ENCODE assay signal across 8 cellular contexts in genomic region chr4:158319880-158320279, GRCh38.
"Had no signal": no experiment of that assay in that cellular context is flagged by ENCODE, and none has a peak within 500 bp of the region (broad histone marks: within the 10 kb centered on the region; RNA-seq: fewer than 3 reads in every experiment).

No MANE protein-coding gene starts in this region.

- H3K4me3 Mint-ChIP-seq: H9, HFFc6 had no signal

- H3K4me1 ChIP-seq: HAP-1 had no signal

- H3K9ac ChIP-seq: GM23248 had no signal

- H3K36me3 ChIP-seq: HAP-1 had no signal

- DNase-seq: GM23248, GOT3, H7, H9, HCEC 1CT, HFFc6 had no signal

- H3K27ac Mint-ChIP-seq: H9, HFFc6 had no signal

- H3K9me3 ChIP-seq: HAP-1 had no signal

- H3K4me3 ChIP-seq: GM23248, HAP-1 had no signal

- ATAC-seq: HCT116 had no signal

- H3K27ac ChIP-seq: GM23248 had no signal

- H3K9me3 Mint-ChIP-seq: HFFc6 had no signal

- H2AFZ ChIP-seq: GM23248 had no signal
